ENCODE assay signal across 8 cellular contexts in the genomic region with DNA sequence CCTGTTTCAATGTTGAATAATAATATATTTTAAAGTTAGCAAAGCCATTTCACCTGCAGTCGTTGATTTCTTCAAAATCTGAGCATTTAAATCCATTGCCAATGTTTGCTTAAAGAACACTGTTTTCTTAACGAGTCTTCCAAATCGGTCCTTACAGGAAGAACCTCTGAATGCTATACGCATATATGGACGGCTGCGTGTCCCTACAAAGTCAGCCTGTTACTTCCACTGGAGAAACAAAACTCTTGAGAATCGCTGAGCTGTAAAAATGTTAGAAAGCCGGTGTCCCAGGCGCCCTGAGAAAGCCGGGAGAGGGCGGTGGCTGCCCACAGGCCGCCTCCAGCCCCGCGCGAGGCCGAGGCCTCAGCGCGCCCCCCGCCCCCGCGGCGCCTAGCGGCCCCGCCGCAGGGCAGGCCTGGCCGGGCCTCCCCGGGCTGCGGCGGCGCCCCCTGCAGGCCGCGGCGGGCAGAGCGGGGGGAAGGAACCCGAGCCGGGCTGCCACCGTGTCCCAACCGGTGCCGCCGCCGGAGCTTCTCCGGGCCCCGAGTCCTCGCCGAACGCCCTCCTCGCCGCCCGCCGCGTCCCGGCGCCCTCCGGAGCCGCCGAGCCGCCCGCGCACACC. TPM values are rescaled to one million over a fixed set of nuclear protein-coding genes. Genes with fewer than 3 reads are reported as not detected.
DNase-seq lines count a peak whose midpoint lies in the region; ATAC-seq and TF ChIP-seq lines count a peak whose summit lies in the region.

A gene with protein sequence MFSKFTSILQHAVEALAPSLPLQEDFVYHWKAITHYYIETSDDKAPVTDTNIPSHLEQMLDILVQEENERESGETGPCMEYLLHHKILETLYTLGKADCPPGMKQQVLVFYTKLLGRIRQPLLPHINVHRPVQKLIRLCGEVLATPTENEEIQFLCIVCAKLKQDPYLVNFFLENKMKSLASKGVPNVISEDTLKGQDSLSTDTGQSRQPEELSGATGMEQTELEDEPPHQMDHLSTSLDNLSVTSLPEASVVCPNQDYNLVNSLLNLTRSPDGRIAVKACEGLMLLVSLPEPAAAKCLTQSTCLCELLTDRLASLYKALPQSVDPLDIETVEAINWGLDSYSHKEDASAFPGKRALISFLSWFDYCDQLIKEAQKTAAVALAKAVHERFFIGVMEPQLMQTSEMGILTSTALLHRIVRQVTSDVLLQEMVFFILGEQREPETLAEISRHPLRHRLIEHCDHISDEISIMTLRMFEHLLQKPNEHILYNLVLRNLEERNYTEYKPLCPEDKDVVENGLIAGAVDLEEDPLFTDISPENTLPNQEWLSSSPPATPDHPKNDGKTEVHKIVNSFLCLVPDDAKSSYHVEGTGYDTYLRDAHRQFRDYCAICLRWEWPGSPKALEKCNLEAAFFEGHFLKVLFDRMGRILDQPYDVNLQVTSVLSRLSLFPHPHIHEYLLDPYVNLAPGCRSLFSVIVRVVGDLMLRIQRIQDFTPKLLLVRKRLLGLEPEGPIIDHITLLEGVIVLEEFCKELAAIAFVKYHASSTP (plus strand): TSS at position 488 of the 622 bp plus-strand sequence. CDS start 299 bp downstream, outside the sequence.

- peak; percentile 60 for TF ChIP-seq POLR2A in GM18505 (IDR thresholded peaks at IDR 0.05; ENCODE audit: borderline replicate concordance, extremely low read depth, insufficient read depth, insufficient read length)

- peak; percentile 88 for DNase-seq in A673 (ENCODE audit: low spot score)
- DNase-seq in NCI-H2171 (lab: John Stamatoyannopoulos, UW), result peak; percentile 35
- DNase-seq in activated CD4-positive, alpha-beta T cell treated with anti-CD3 and anti-CD28 coated beads for 24 hours (ENCODE audit: low read depth in 2 of 2), result peak; percentile 67 to 78
- peak; percentile 90 for DNase-seq in chondrocyte (ENCODE audit: low spot score)
- peak; percentile 76 for DNase-seq in stimulated activated CD4-positive, alpha-beta T cell treated with anti-CD3 and anti-CD28 coated beads, Interleukin-1b, Interleukin-23, amount 100 ng/mL, for 48 hours

- intact Hi-C loops in A673 (cut with micrococcal nuclease; ENCODE audit: unreplicated experiment), result no loop called here

- no peaks in the 10 kb centered on the region for H3K36me3 ChIP-seq in A673 (ENCODE audit: insufficient read depth, low read length, poor library complexity, severe bottlenecking)

- POLR2A ChIA-PET in A673 (lab: Charles Lee; ENCODE audit: low non-redundant PET), result no interaction called here

- peak within 1 kb of the TSS; percentile 92 for H3K4me3 ChIP-seq in A673 (ENCODE audit: low read depth, low read length, poor library complexity, severe bottlenecking)

- H3K27me3 ChIP-seq in A673 (replicated peaks; ENCODE audit: insufficient read depth, low read depth, low read length, poor library complexity) (peaks cover 3% of the 10 kb centered on the region), layer of hippocampus (ENCODE audit: control insufficient read depth, insufficient read depth, low read length) (no peaks in the 10 kb centered on the region)

- H3K9me3 ChIP-seq in A673 (ENCODE audit: low read depth, low read length, poor library complexity, severe bottlenecking), result no peaks in the 10 kb centered on the region

- BruUV-seq in A673 (replicated peaks; lab: Mats Ljungman, UMichigan), result no TSS peak

- peak within 1 kb of the TSS; percentile 96 for H3K27ac ChIP-seq in A673 (ENCODE audit: low read depth, low read length, poor library complexity, severe bottlenecking)
- peak within 1 kb of the TSS; percentile 87 for H3K27ac ChIP-seq in layer of hippocampus (ENCODE audit: low read depth, low read length)

- H3K36me3 Mint-ChIP-seq in chondrocyte (ENCODE audit: low read depth), result peaks cover 1% of the 10 kb centered on the region

- no peaks in the 10 kb centered on the region for H3K4me1 ChIP-seq in A673 (ENCODE audit: insufficient read depth, low read length, poor library complexity, severe bottlenecking)

- peaks cover 55% of the 10 kb centered on the region for H3K4me1 Mint-ChIP-seq in chondrocyte (ENCODE audit: low read depth)

- TF ChIP-seq CTCF in A673 (conservative IDR thresholded peaks at IDR 0.05; ENCODE audit: low read depth, low read length) (peak; percentile 41; the same call in 1 of the 2 replicates), chondrocyte (IDR thresholded peaks at IDR 0.05) (peak; percentile 79)

- H3K27me3 Mint-ChIP-seq in chondrocyte (ENCODE audit: low read depth), result no peaks in the 10 kb centered on the region

- ATAC-seq in GM18505 (IDR thresholded peaks at IDR 0.05; ENCODE audit: unreplicated experiment) (peak; percentile 74), HG02943 (IDR thresholded peaks at IDR 0.05; ENCODE audit: low read depth, unreplicated experiment) (peak; percentile 73)

- H3K27ac Mint-ChIP-seq in chondrocyte (ENCODE audit: unreplicated experiment), result peak within 1 kb of the TSS; percentile 97

- H3K9me3 Mint-ChIP-seq in chondrocyte (ENCODE audit: low read depth), result no peaks in the 10 kb centered on the region

- CTCF ChIA-PET in A673 (lab: Charles Lee), result interaction anchor here (0.6 to 0.7 kb wide), 4 partner anchors 43 to 1732 kb away, joined by 3 to 5 read pairs (median 4); no protein-coding TSS in a partner anchor

- peak within 1 kb of the TSS; percentile 96 for H3K4me3 Mint-ChIP-seq in chondrocyte (ENCODE audit: unreplicated experiment)

RNA-seq across cellular contexts. Expression of the gene that starts here (rescaled TPM):
- total RNA-seq in A673 (2021) (14.0 and 14.4 TPM in 2 replicates), chondrocyte (43.7 to 52.4 TPM (median 48.2 TPM) in 3 replicates)

Comparison
In these comparisons a context has a peak if more than half of its experiments do, and no peak if none do; other contexts are left out.
1. Peak in every context shown above with its lines: DNase-seq, ATAC-seq, H3K4me3 ChIP-seq and H3K27ac ChIP-seq.
2. DNase-seq: peak in every context shown above with its lines; median percentile 90 in chondrocyte; 88 in A673; 76 in stimulated activated CD4-positive, alpha-beta T cell treated with anti-CD3 and anti-CD28 coated beads, Interleukin-1b, Interleukin-23, amount 100 ng/mL, for 48 hours; 72 in activated CD4-positive, alpha-beta T cell treated with anti-CD3 and anti-CD28 coated beads for 24 hours; 35 in NCI-H2171.